ENCODE assay signal across 1 cellular context in the genomic region with DNA sequence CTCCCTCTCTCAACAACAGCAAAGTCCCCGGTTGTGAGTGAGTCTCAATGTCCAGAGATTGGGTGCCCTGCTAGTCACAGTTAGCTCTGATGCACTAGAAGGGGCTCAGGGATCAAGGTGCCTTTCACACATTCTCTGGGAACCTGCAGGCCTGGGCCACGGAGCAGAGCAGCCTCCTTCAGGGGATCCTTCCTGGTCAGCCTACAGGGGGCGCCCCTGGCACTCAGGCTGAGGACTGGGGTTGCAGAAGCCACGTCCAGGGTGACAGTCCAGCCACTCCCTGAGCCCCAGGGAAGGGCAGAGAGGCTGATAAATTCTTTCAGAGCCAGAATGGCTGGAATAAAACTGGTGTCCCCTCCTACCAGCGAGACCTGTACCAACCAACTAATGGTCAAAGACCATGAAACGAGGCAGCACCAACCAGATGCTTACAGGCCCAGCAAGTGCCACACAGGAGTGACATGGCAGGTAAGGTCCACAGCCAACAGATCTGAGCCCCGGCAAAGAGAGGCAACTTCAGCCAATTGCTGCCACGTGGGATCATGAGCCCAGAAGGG.
A peak's percentile ranks its signal among the peaks of the same experiment; 100 is the strongest.
TF ChIP-seq lines count a peak whose summit lies in the region.

No MANE protein-coding gene starts in this region.

TF ChIP-seq in HepG2, 621 proteins besides CTCF, POLR2A, EP300 and RAD21 (continued from another document and continues in another):
- TF ChIP-seq, protein P1, sequence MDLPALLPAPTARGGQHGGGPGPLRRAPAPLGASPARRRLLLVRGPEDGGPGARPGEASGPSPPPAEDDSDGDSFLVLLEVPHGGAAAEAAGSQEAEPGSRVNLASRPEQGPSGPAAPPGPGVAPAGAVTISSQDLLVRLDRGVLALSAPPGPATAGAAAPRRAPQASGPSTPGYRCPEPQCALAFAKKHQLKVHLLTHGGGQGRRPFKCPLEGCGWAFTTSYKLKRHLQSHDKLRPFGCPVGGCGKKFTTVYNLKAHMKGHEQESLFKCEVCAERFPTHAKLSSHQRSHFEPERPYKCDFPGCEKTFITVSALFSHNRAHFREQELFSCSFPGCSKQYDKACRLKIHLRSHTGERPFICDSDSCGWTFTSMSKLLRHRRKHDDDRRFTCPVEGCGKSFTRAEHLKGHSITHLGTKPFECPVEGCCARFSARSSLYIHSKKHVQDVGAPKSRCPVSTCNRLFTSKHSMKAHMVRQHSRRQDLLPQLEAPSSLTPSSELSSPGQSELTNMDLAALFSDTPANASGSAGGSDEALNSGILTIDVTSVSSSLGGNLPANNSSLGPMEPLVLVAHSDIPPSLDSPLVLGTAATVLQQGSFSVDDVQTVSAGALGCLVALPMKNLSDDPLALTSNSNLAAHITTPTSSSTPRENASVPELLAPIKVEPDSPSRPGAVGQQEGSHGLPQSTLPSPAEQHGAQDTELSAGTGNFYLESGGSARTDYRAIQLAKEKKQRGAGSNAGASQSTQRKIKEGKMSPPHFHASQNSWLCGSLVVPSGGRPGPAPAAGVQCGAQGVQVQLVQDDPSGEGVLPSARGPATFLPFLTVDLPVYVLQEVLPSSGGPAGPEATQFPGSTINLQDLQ (CRISPR knock-in tag; IDR thresholded peaks at IDR 0.05), result no peak
- TF ChIP-seq, protein P2, sequence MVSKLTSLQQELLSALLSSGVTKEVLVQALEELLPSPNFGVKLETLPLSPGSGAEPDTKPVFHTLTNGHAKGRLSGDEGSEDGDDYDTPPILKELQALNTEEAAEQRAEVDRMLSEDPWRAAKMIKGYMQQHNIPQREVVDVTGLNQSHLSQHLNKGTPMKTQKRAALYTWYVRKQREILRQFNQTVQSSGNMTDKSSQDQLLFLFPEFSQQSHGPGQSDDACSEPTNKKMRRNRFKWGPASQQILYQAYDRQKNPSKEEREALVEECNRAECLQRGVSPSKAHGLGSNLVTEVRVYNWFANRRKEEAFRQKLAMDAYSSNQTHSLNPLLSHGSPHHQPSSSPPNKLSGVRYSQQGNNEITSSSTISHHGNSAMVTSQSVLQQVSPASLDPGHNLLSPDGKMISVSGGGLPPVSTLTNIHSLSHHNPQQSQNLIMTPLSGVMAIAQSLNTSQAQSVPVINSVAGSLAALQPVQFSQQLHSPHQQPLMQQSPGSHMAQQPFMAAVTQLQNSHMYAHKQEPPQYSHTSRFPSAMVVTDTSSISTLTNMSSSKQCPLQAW (CRISPR knock-in tag; IDR thresholded peaks at IDR 0.05), result peak; percentile 77
- TF ChIP-seq ZBTB26 (CRISPR knock-in tag; IDR thresholded peaks at IDR 0.05; ENCODE audit: borderline replicate concordance), result peak; percentile 48; the same call in 1 of the 2 replicates
- no peak for TF ChIP-seq SCMH1 (CRISPR knock-in tag; IDR thresholded peaks at IDR 0.05; ENCODE audit: borderline replicate concordance)
- TF ChIP-seq ZNF484 (CRISPR knock-in tag; IDR thresholded peaks at IDR 0.05; ENCODE audit: borderline replicate concordance, low read depth), result no peak
- peak; percentile 44; the same call in 1 of the 2 replicates for TF ChIP-seq ZBTB33 (CRISPR knock-in tag; IDR thresholded peaks at IDR 0.05)
- peak; percentile 60; the same call in 1 of the 2 replicates for TF ChIP-seq IRF2 (CRISPR knock-in tag; IDR thresholded peaks at IDR 0.05)
- 0 out of 2 replicates have a peak, but pooled peaks have one; percentile 33 for TF ChIP-seq KDM3A (CRISPR knock-in tag; IDR thresholded peaks at IDR 0.05; ENCODE audit: low read depth)
- peak; percentile 89 for TF ChIP-seq SMC3 (IDR thresholded peaks at IDR 0.05; ENCODE audit: low read length)
- peak; percentile 41 for TF ChIP-seq U2AF1 (optimal IDR thresholded peaks at IDR 0.05; ENCODE audit: low read depth, low read length)
- 0 out of 2 replicates have a peak, but pooled peaks have one; percentile 71 for TF ChIP-seq TSC22D2 (CRISPR knock-in tag; IDR thresholded peaks at IDR 0.05; ENCODE audit: borderline replicate concordance)
- no peak for TF ChIP-seq SOX6 (IDR thresholded peaks at IDR 0.05)
- peak; percentile 62 for TF ChIP-seq SOX6 (CRISPR knock-in tag; IDR thresholded peaks at IDR 0.05)
- TF ChIP-seq, protein P3, sequence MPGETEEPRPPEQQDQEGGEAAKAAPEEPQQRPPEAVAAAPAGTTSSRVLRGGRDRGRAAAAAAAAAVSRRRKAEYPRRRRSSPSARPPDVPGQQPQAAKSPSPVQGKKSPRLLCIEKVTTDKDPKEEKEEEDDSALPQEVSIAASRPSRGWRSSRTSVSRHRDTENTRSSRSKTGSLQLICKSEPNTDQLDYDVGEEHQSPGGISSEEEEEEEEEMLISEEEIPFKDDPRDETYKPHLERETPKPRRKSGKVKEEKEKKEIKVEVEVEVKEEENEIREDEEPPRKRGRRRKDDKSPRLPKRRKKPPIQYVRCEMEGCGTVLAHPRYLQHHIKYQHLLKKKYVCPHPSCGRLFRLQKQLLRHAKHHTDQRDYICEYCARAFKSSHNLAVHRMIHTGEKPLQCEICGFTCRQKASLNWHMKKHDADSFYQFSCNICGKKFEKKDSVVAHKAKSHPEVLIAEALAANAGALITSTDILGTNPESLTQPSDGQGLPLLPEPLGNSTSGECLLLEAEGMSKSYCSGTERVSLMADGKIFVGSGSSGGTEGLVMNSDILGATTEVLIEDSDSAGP (CRISPR knock-in tag; IDR thresholded peaks at IDR 0.05; ENCODE audit: borderline replicate concordance), result peak; percentile 88; the same call in 1 of the 2 replicates
- peak; percentile 38; the same call in 1 of the 2 replicates for TF ChIP-seq FOXC1 (CRISPR knock-in tag; IDR thresholded peaks at IDR 0.05; ENCODE audit: borderline replicate concordance)
- TF ChIP-seq MEIS1 (CRISPR knock-in tag; IDR thresholded peaks at IDR 0.05; ENCODE audit: borderline replicate concordance), result peak; percentile 80; the same call in 1 of the 2 replicates
- peak; percentile 54; the same call in 1 of the 2 replicates for TF ChIP-seq ZGPAT (CRISPR knock-in tag; IDR thresholded peaks at IDR 0.05)
- TF ChIP-seq MYC (CRISPR knock-in tag; IDR thresholded peaks at IDR 0.05; ENCODE audit: borderline replicate concordance), result peak; percentile 35; the same call in 1 of the 2 replicates
- no peak for TF ChIP-seq ZNF512 (CRISPR knock-in tag; IDR thresholded peaks at IDR 0.05)
- TF ChIP-seq, protein P4, sequence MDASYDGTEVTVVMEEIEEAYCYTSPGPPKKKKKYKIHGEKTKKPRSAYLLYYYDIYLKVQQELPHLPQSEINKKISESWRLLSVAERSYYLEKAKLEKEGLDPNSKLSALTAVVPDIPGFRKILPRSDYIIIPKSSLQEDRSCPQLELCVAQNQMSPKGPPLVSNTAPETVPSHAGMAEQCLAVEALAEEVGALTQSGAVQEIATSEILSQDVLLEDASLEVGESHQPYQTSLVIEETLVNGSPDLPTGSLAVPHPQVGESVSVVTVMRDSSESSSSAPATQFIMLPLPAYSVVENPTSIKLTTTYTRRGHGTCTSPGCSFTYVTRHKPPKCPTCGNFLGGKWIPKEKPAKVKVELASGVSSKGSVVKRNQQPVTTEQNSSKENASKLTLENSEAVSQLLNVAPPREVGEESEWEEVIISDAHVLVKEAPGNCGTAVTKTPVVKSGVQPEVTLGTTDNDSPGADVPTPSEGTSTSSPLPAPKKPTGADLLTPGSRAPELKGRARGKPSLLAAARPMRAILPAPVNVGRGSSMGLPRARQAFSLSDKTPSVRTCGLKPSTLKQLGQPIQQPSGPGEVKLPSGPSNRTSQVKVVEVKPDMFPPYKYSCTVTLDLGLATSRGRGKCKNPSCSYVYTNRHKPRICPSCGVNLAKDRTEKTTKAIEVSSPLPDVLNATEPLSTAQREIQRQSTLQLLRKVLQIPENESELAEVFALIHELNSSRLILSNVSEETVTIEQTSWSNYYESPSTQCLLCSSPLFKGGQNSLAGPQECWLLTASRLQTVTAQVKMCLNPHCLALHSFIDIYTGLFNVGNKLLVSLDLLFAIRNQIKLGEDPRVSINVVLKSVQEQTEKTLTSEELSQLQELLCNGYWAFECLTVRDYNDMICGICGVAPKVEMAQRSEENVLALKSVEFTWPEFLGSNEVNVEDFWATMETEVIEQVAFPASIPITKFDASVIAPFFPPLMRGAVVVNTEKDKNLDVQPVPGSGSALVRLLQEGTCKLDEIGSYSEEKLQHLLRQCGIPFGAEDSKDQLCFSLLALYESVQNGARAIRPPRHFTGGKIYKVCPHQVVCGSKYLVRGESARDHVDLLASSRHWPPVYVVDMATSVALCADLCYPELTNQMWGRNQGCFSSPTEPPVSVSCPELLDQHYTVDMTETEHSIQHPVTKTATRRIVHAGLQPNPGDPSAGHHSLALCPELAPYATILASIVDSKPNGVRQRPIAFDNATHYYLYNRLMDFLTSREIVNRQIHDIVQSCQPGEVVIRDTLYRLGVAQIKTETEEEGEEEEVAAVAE (CRISPR knock-in tag; IDR thresholded peaks at IDR 0.05; ENCODE audit: borderline replicate concordance), result 0 out of 2 replicates have a peak, but pooled peaks have one; percentile 36
- peak; percentile 52; the same call in 1 of the 2 replicates for TF ChIP-seq KAT8 (CRISPR knock-in tag; IDR thresholded peaks at IDR 0.05)
- 0 out of 2 replicates have a peak, but pooled peaks have one; percentile 30 for TF ChIP-seq ELF3 (CRISPR knock-in tag; IDR thresholded peaks at IDR 0.05)
- 0 out of 2 replicates have a peak, but pooled peaks have one; percentile 28 for TF ChIP-seq HIC2 (CRISPR knock-in tag; IDR thresholded peaks at IDR 0.05; ENCODE audit: low read depth)
- TF ChIP-seq, protein P5, sequence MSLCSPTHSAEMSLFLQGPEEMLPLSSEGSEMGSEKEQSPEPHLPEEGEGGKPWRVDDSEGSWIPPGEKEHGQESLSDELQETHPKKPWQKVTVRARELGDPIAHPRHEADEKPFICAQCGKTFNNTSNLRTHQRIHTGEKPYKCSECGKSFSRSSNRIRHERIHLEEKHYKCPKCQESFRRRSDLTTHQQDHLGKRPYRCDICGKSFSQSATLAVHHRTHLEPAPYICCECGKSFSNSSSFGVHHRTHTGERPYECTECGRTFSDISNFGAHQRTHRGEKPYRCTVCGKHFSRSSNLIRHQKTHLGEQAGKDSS (CRISPR knock-in tag; IDR thresholded peaks at IDR 0.05; ENCODE audit: borderline replicate concordance, low read depth), result 0 out of 2 replicates have a peak, but pooled peaks have one; percentile 58
- no peak for TF ChIP-seq ARNT (IDR thresholded peaks at IDR 0.05)
- no peak for TF ChIP-seq ZFP90 (CRISPR knock-in tag; IDR thresholded peaks at IDR 0.05; ENCODE audit: borderline replicate concordance)
- TF ChIP-seq ZBTB20 (CRISPR knock-in tag; IDR thresholded peaks at IDR 0.05; ENCODE audit: borderline replicate concordance, low read depth), result no peak
- peak; percentile 19; the same call in 1 of the 2 replicates for TF ChIP-seq MIER3 (CRISPR knock-in tag; IDR thresholded peaks at IDR 0.05; ENCODE audit: borderline replicate concordance)
- TF ChIP-seq ZNF256 (CRISPR knock-in tag; conservative IDR thresholded peaks at IDR 0.05), result no peak
- TF ChIP-seq KDM2A (CRISPR knock-in tag; IDR thresholded peaks at IDR 0.05; ENCODE audit: borderline replicate concordance, low read depth), result peak; percentile 77; the same call in 1 of the 2 replicates
- no peak for TF ChIP-seq ISX (CRISPR knock-in tag; conservative IDR thresholded peaks at IDR 0.05)
- no peak for TF ChIP-seq SRSF1 (optimal IDR thresholded peaks at IDR 0.05; ENCODE audit: low read depth, low read length)
- 0 out of 2 replicates have a peak, but pooled peaks have one; percentile 32 for TF ChIP-seq FOXO1 (CRISPR knock-in tag; IDR thresholded peaks at IDR 0.05)
